8 cellular contexts compared by ENCODE assay signal in the genomic region with DNA sequence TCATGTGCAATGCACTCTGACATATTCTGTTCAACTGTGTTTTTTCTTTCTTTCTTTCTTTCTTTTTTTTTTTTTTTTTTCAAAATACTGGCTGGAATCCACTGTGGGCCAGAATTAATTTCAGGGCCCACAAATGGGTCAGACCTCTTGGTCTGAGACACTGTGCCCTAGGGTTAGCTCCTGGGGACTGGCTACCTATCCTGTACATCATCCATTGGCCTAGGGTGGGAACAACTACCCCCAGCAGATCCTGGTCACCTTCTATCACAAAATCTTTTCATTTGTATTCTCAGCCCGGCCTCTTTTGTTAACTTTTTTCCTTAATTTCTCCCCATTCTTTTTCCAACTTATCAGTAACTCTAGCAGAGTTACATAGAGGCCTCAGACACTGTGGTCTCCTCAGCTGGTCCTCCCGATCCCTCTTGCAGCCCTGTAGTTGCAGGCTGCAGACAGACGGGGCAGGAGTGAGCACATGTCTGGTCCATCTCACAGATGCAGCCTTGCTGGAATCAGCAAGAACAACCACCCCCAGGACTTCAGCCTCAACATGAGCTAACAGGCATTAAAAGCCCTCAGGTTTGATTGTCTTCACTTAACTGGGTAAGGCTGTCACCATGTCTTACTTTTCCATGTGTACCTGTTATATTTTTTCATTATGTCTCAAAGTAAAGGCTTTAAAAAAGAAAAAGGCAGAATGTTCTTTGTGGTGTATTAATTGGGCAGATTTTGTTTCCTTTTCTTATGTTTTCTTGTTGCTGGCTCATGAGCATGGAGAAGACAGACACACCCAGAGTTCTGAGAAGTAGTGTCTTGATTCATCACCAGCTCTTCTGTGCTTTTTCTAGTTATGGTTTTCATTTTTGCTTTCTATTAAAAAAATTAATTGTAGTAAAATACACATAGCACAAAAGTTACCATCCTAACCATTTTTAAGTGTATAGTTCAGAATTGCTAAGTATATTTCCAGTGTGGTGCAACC. TPM values are rescaled to one million over a fixed set of nuclear protein-coding genes. Genes with fewer than 3 reads are reported as not detected.
DNase-seq lines count a peak whose midpoint lies in the region; ATAC-seq lines count a peak whose summit lies in the region.

No MANE protein-coding gene starts in this region.

- DNase-seq in DMS 273 treated with DMSO at 0.1 percent for 48 hours (lab: John Stamatoyannopoulos, UW) (peak; percentile 7), RPMI7951 (ENCODE audit: low read depth) (peak; percentile 59), head of caudate nucleus (peak in 39 of 42 donors; percentile 16 to 78 (median 41)), sciatic nerve (ENCODE audit: low spot score) (no peak), DMS153 (lab: John Stamatoyannopoulos, UW) (no peak)
- peak; percentile 56 for DNase-seq in activated effector memory CD4-positive, alpha-beta T cell treated with Interleukin-2 at 50 U/mL for 16 hours

- intact Hi-C loops in head of caudate nucleus (cut with DNase I) = no loop called here
- intact Hi-C loops in sciatic nerve (cut with DNase I) = no loop called here

- peak; percentile 98 for ATAC-seq in GM19467 (IDR thresholded peaks at IDR 0.05; ENCODE audit: unreplicated experiment)
- ATAC-seq in HG03469 (IDR thresholded peaks at IDR 0.05; ENCODE audit: unreplicated experiment) = peak; percentile 95
- peak; percentile 83 for ATAC-seq in sciatic nerve

RNA-seq across cellular contexts. Expression of gene TXLNB, which starts 41.2 kb away (rescaled TPM):
- total RNA-seq in RPMI7951 (2014; rRNA removed; shearing (Covaris generic)) = 0.98 and 1.1 TPM in 2 replicates
- 1.7 TPM for total RNA-seq in sciatic nerve

Comparison
In these comparisons a context has a peak if more than half of its experiments do, and no peak if none do; other contexts are left out.
1. DNase-seq: peak in DMS 273 treated with DMSO at 0.1 percent for 48 hours (single experiment), RPMI7951 (single experiment), activated effector memory CD4-positive, alpha-beta T cell treated with Interleukin-2 at 50 U/mL for 16 hours (single experiment) and head of caudate nucleus (39 of 42); none in sciatic nerve (single experiment) and DMS153 (single experiment).
2. Peak in every context shown above with its lines, with median percentiles within 50 percentile points of each other: ATAC-seq.